In genomic region chr18:76983184-76983583, GRCh38 we compare ENCODE assay signal across 8 cellular contexts.
DNase-seq lines count a peak whose midpoint lies in the region; ATAC-seq and TF ChIP-seq lines count a peak whose summit lies in the region.

No MANE protein-coding gene starts in this region.

- H3K79me1 ChIP-seq in mesenchymal stem cell (replicated peaks; ENCODE audit: low read length, poor library complexity, severe bottlenecking) = no peaks in the 10 kb centered on the region

- peak overlapping the region; percentile 37 for H3K9ac ChIP-seq in mesenchymal stem cell (ENCODE audit: low read length)

- no peak overlapping the region for H3K4me3 ChIP-seq in effector memory CD4-positive, alpha-beta T cell (ENCODE audit: insufficient read depth, low read depth, low read length, poor library complexity, severe bottlenecking)
- no peak overlapping the region for H3K4me3 ChIP-seq in mesenchymal stem cell (ENCODE audit: insufficient read depth in 1 of 2, low read depth in 1 of 2, low read length in 2 of 2)

- TF ChIP-seq CTCF in activated CD8-positive, alpha-beta T cell treated with anti-CD3 and anti-CD28 coated beads for 36 hours (IDR thresholded peaks at IDR 0.05) = peak; percentile 87

- no peak overlapping the region for H3K23ac ChIP-seq in mesenchymal stem cell (ENCODE audit: low read length in 2 of 2)

- no peaks in the 10 kb centered on the region for H3K27me3 ChIP-seq in effector memory CD4-positive, alpha-beta T cell (replicated peaks; ENCODE audit: control insufficient read depth, insufficient read depth, low read length, poor library complexity, severe bottlenecking)
- H3K27me3 ChIP-seq in mesenchymal stem cell (ENCODE audit: control insufficient read depth in 1 of 2, insufficient read depth in 1 of 2, low read length in 2 of 2) = no peaks in the 10 kb centered on the region

- peak; percentile 74 for ATAC-seq in GM19467 (IDR thresholded peaks at IDR 0.05; ENCODE audit: unreplicated experiment)
- peak; percentile 70 for ATAC-seq in HG03571 (IDR thresholded peaks at IDR 0.05; ENCODE audit: unreplicated experiment)
- ATAC-seq in activated CD8-positive, alpha-beta T cell treated with anti-CD3 and anti-CD28 coated beads for 36 hours = peak; percentile 100

- H3K18ac ChIP-seq in mesenchymal stem cell (ENCODE audit: low read depth in 1 of 2, low read length in 2 of 2) = no peak overlapping the region

- H2BK15ac ChIP-seq in mesenchymal stem cell (ENCODE audit: low read depth, poor library complexity, severe bottlenecking) = no peak overlapping the region

- H3K4ac ChIP-seq in mesenchymal stem cell (ENCODE audit: low read depth in 1 of 2, low read length in 2 of 2) = no peak overlapping the region

- no peaks in the 10 kb centered on the region for H3K9me3 Mint-ChIP-seq in activated CD8-positive, alpha-beta T cell treated with anti-CD3 and anti-CD28 coated beads for 36 hours

- H4K91ac ChIP-seq in mesenchymal stem cell (ENCODE audit: low read length) = no peak overlapping the region

- no peak overlapping the region for H3K27ac ChIP-seq in effector memory CD4-positive, alpha-beta T cell (ENCODE audit: insufficient read depth, low read length, poor library complexity, severe bottlenecking)
- no peak overlapping the region for H3K27ac ChIP-seq in mesenchymal stem cell (ENCODE audit: low read length, poor library complexity, severe bottlenecking)

- H2BK12ac ChIP-seq in mesenchymal stem cell (ENCODE audit: low read length in 2 of 2) = no peak overlapping the region

- peak overlapping the region; percentile 65 for H2AFZ ChIP-seq in mesenchymal stem cell (ENCODE audit: low read depth, low read length)

- H2BK5ac ChIP-seq in mesenchymal stem cell (ENCODE audit: low read depth, low read length, poor library complexity, severe bottlenecking) = no peak overlapping the region

- CTCF ChIA-PET in activated CD8-positive, alpha-beta T cell treated with anti-CD3 and anti-CD28 coated beads for 36 hours (lab: Charles Lee) = interaction anchor here (0.6 to 5.0 kb wide), 37 partner anchors 9 to 668 kb away, joined by 3 to 88 read pairs (median 4); no protein-coding TSS in a partner anchor

- H4K8ac ChIP-seq in mesenchymal stem cell (ENCODE audit: low read length) = no peak overlapping the region

- H3K4me2 ChIP-seq in mesenchymal stem cell (ENCODE audit: low read length, poor library complexity, severe bottlenecking) = peak overlapping the region; percentile 30

- no peak overlapping the region for H3K4me3 Mint-ChIP-seq in activated CD8-positive, alpha-beta T cell treated with anti-CD3 and anti-CD28 coated beads for 36 hours

- peaks cover 4% of the 10 kb centered on the region for H3K4me1 ChIP-seq in effector memory CD4-positive, alpha-beta T cell (ENCODE audit: control insufficient read depth, insufficient read depth, low read length, poor library complexity, severe bottlenecking)
- peaks cover 12% of the 10 kb centered on the region for H3K4me1 ChIP-seq in mesenchymal stem cell (ENCODE audit: control insufficient read depth, insufficient read depth, low read depth, low read length)

- peaks cover 6% of the 10 kb centered on the region for H3K4me1 Mint-ChIP-seq in activated CD8-positive, alpha-beta T cell treated with anti-CD3 and anti-CD28 coated beads for 36 hours (ENCODE audit: low read depth)

- H3K27ac Mint-ChIP-seq in activated CD8-positive, alpha-beta T cell treated with anti-CD3 and anti-CD28 coated beads for 36 hours = no peak overlapping the region

- intact Hi-C loops in activated CD8-positive, alpha-beta T cell treated with anti-CD3 and anti-CD28 coated beads for 36 hours (cut with micrococcal nuclease) = loop anchor here (2.0 to 5.0 kb wide), 2 partner anchors 106 to 180 kb away; no protein-coding TSS in a partner anchor

- H2BK120ac ChIP-seq in mesenchymal stem cell (ENCODE audit: low read depth, low read length) = no peak overlapping the region

- H2AK5ac ChIP-seq in mesenchymal stem cell (ENCODE audit: low read length, severe bottlenecking) = no peak overlapping the region

- POLR2A ChIA-PET in activated CD8-positive, alpha-beta T cell treated with anti-CD3 and anti-CD28 coated beads for 36 hours (lab: Charles Lee) = interaction anchor here (1.2 kb wide), 2 partner anchors 23 kb away, joined by 3 to 4 read pairs; no protein-coding TSS in a partner anchor

- peak; percentile 90 for DNase-seq in COLO668 (lab: John Stamatoyannopoulos, UW; ENCODE audit: unreplicated experiment)
- peak; percentile 25 for DNase-seq in NCI-H82 treated with DMSO at 0.1 percent for 48 hours (lab: John Stamatoyannopoulos, UW; ENCODE audit: unreplicated experiment)
- peak; percentile 95 for DNase-seq in activated CD8-positive, alpha-beta T cell treated with anti-CD3 and anti-CD28 coated beads for 36 hours
- peak; percentile 60 to 72 (median 66) for DNase-seq in effector memory CD4-positive, alpha-beta T cell
- peak; percentile 71 for DNase-seq in mesenchymal stem cell
- DNase-seq in stimulated activated CD8-positive, alpha-beta memory T cell treated with anti-CD3 and anti-CD28 coated beads, Interleukin-2, amount 100 ng/mL, for 48 hours (ENCODE audit: low read depth in 2 of 2) = peak; percentile 79 to 87

- no peak overlapping the region for H3K14ac ChIP-seq in mesenchymal stem cell (ENCODE audit: low read length in 2 of 2)

- no peaks in the 10 kb centered on the region for H3K36me3 Mint-ChIP-seq in activated CD8-positive, alpha-beta T cell treated with anti-CD3 and anti-CD28 coated beads for 36 hours (ENCODE audit: low read depth)

- H3K27me3 Mint-ChIP-seq in activated CD8-positive, alpha-beta T cell treated with anti-CD3 and anti-CD28 coated beads for 36 hours = no peaks in the 10 kb centered on the region

- no peaks in the 10 kb centered on the region for H3K36me3 ChIP-seq in effector memory CD4-positive, alpha-beta T cell (ENCODE audit: control insufficient read depth, insufficient read depth, low read length)
- H3K36me3 ChIP-seq in mesenchymal stem cell (ENCODE audit: control insufficient read depth in 1 of 2, insufficient read depth in 2 of 2, low read depth in 1 of 2, low read length in 2 of 2) = peaks cover 10 to 13% of the 10 kb centered on the region in 2 experiments

- 27% methylated on average over 12 of the region's 15 CpGs for WGBS in mesenchymal stem cell

- H3K9me3 ChIP-seq in effector memory CD4-positive, alpha-beta T cell (ENCODE audit: control insufficient read depth, low read length) = no peaks in the 10 kb centered on the region
- no peaks in the 10 kb centered on the region for H3K9me3 ChIP-seq in mesenchymal stem cell (ENCODE audit: control insufficient read depth, low read length)

Comparison
In these comparisons a context has a peak if more than half of its experiments do, and no peak if none do; other contexts are left out.
1. DNase-seq: peak in every context shown above with its lines; median percentile 95 in activated CD8-positive, alpha-beta T cell treated with anti-CD3 and anti-CD28 coated beads for 36 hours; 90 in COLO668; 83 in stimulated activated CD8-positive, alpha-beta memory T cell treated with anti-CD3 and anti-CD28 coated beads, Interleukin-2, amount 100 ng/mL, for 48 hours; 71 in mesenchymal stem cell; 66 in effector memory CD4-positive, alpha-beta T cell; 25 in NCI-H82 treated with DMSO at 0.1 percent for 48 hours.